Comparison of ENCODE assay signal across 18 cellular contexts in genomic region chr3:42115223-42115622, GRCh38. TPM values are rescaled to one million over a fixed set of nuclear protein-coding genes. Genes with fewer than 3 reads are reported as not detected.
DNase-seq lines count a peak whose midpoint lies in the region; ATAC-seq and TF ChIP-seq lines count a peak whose summit lies in the region.
"Had no signal": no experiment of that assay in that cellular context is flagged by ENCODE, and none has a peak within 500 bp of the region (broad histone marks: within the 10 kb centered on the region; RNA-seq: fewer than 3 reads in every experiment).

No MANE protein-coding gene starts in this region.

- no peak overlapping the region for H4K91ac ChIP-seq in mesenchymal stem cell (ENCODE audit: low read length)

- H3K9ac ChIP-seq in liver (ENCODE audit: low read depth in 1 of 2, low read length in 2 of 2) = no peak overlapping the region
- H3K9ac ChIP-seq in mesenchymal stem cell (ENCODE audit: low read length) = no peak overlapping the region
- H3K9ac ChIP-seq: SK-N-SH had no signal

- H3K4ac ChIP-seq in mesenchymal stem cell (ENCODE audit: low read depth in 1 of 2, low read length in 2 of 2) = no peak overlapping the region

- H3K23ac ChIP-seq in mesenchymal stem cell (ENCODE audit: low read length in 2 of 2) = no peak overlapping the region

- no peak overlapping the region for H2BK120ac ChIP-seq in mesenchymal stem cell (ENCODE audit: low read depth, low read length)

- H3K27ac ChIP-seq in RWPE2 (ENCODE audit: poor library complexity, severe bottlenecking) (no peak overlapping the region), liver (ENCODE audit: low read depth in 1 of 2, low read length in 2 of 2) (peak overlapping the region in 1 of 2 donors; percentile 26), mesenchymal stem cell (ENCODE audit: low read length, poor library complexity, severe bottlenecking) (no peak overlapping the region)
- H3K27ac ChIP-seq: hepatocyte had no signal

- H3K14ac ChIP-seq in mesenchymal stem cell (ENCODE audit: low read length in 2 of 2) = no peak overlapping the region

- H3K4me2 ChIP-seq in mesenchymal stem cell (ENCODE audit: low read length, poor library complexity, severe bottlenecking) = no peak overlapping the region
- H3K4me2 ChIP-seq: hepatocyte, SK-N-SH had no signal

- H3K27ac Mint-ChIP-seq in stimulated activated effector memory CD8-positive, alpha-beta T cell treated with anti-CD3 and anti-CD28 coated beads, Interleukin-12 subunit alpha, Interleukin-12 subunit beta, amount 100 ng/mL, for 72 hours = peak overlapping the region; percentile 61
- H3K27ac Mint-ChIP-seq: CD8-positive, alpha-beta T cell had no signal

- H3K9me3 Mint-ChIP-seq in stimulated activated effector memory CD8-positive, alpha-beta T cell treated with anti-CD3 and anti-CD28 coated beads, Interleukin-12 subunit alpha, Interleukin-12 subunit beta, amount 100 ng/mL, for 72 hours = no peaks in the 10 kb centered on the region
- H3K9me3 Mint-ChIP-seq: CD8-positive, alpha-beta T cell had no signal

- H3K36me3 ChIP-seq in RWPE2 (ENCODE audit: low read depth) = no peaks in the 10 kb centered on the region
- no peaks in the 10 kb centered on the region for H3K36me3 ChIP-seq in liver (ENCODE audit: control insufficient read depth in 4 of 4, insufficient read depth in 3 of 4, low read depth in 1 of 4, low read length in 3 of 4)
- peaks cover 0 to 12% of the 10 kb centered on the region in 2 experiments for H3K36me3 ChIP-seq in mesenchymal stem cell (ENCODE audit: control insufficient read depth in 1 of 2, insufficient read depth in 2 of 2, low read depth in 1 of 2, low read length in 2 of 2)

- H2AFZ ChIP-seq in mesenchymal stem cell (ENCODE audit: low read depth, low read length) = no peak overlapping the region
- H2AFZ ChIP-seq: hepatocyte had no signal

- peaks cover 18% of the 10 kb centered on the region for H3K79me1 ChIP-seq in mesenchymal stem cell (replicated peaks; ENCODE audit: low read length, poor library complexity, severe bottlenecking)

- H3K4me1 ChIP-seq in RWPE2 (ENCODE audit: insufficient read depth, poor library complexity, severe bottlenecking) = peaks cover 25% of the 10 kb centered on the region
- peaks cover 0 to 22% (median 11%) of the 10 kb centered on the region in 4 donors for H3K4me1 ChIP-seq in liver (ENCODE audit: control insufficient read depth in 4 of 4, insufficient read depth in 4 of 4, low read length in 3 of 4)
- H3K4me1 ChIP-seq in mesenchymal stem cell (ENCODE audit: control insufficient read depth, insufficient read depth, low read depth, low read length) = peaks cover 17% of the 10 kb centered on the region

- ATAC-seq in RWPE2 (ENCODE audit: low read depth) (0 out of 3 replicates have a peak, but pooled peaks have one; percentile 6), HG02642 (IDR thresholded peaks at IDR 0.05; ENCODE audit: poor library complexity, unreplicated experiment) (no peak)
- no peak for ATAC-seq in stimulated activated effector memory CD8-positive, alpha-beta T cell treated with anti-CD3 and anti-CD28 coated beads, Interleukin-12 subunit alpha, Interleukin-12 subunit beta, amount 100 ng/mL, for 72 hours
- ATAC-seq: CD8-positive, alpha-beta T cell had no signal

- no peak overlapping the region for H4K8ac ChIP-seq in mesenchymal stem cell (ENCODE audit: low read length)

- no peak for TF ChIP-seq CTCF in RWPE2 (IDR thresholded peaks at IDR 0.05; ENCODE audit: poor library complexity, severe bottlenecking)
- no peak for TF ChIP-seq CTCF in liver (IDR thresholded peaks at IDR 0.05; ENCODE audit: low read depth, low read length, missing input control)

- DNase-seq in RWPE2 (ENCODE audit: low spot score) (no peak), fibroblast of gingiva (ENCODE audit: low read depth) (peak; percentile 47), NCI-H2081 (lab: John Stamatoyannopoulos, UW) (no peak), mesenchymal stem cell (no peak)
- DNase-seq in stimulated activated effector memory CD8-positive, alpha-beta T cell treated with anti-CD3 and anti-CD28 coated beads, Interleukin-12 subunit alpha, Interleukin-12 subunit beta, amount 100 ng/mL, for 72 hours (ENCODE audit: low spot score in 2 of 2) = no peak
- DNase-seq: activated CD4-positive, alpha-beta T cell treated with anti-CD3 and anti-CD28 coated beads, Interleukin-2, amount 50 U/mL, for 48 hours; activated gamma-delta T cell treated with Interleukin-2 at 50 U/mL for 16 hours; CD8-positive, alpha-beta T cell; GDM1; KBM-7; NCI-H1436 treated with DMSO at 0.1 percent for 48 hours; NCI-H524 treated with DMSO at 0.1 percent for 48 hours; occipital lobe; SK-N-SH had no signal

- H3K36me3 Mint-ChIP-seq in stimulated activated effector memory CD8-positive, alpha-beta T cell treated with anti-CD3 and anti-CD28 coated beads, Interleukin-12 subunit alpha, Interleukin-12 subunit beta, amount 100 ng/mL, for 72 hours = no peaks in the 10 kb centered on the region
- H3K36me3 Mint-ChIP-seq: CD8-positive, alpha-beta T cell had no signal

- H2AK5ac ChIP-seq in mesenchymal stem cell (ENCODE audit: low read length, severe bottlenecking) = no peak overlapping the region

- no peak overlapping the region for H3K4me3 Mint-ChIP-seq in stimulated activated effector memory CD8-positive, alpha-beta T cell treated with anti-CD3 and anti-CD28 coated beads, Interleukin-12 subunit alpha, Interleukin-12 subunit beta, amount 100 ng/mL, for 72 hours
- H3K4me3 Mint-ChIP-seq: CD8-positive, alpha-beta T cell had no signal

- no peak overlapping the region for H2BK12ac ChIP-seq in mesenchymal stem cell (ENCODE audit: low read length in 2 of 2)

- H2BK15ac ChIP-seq in mesenchymal stem cell (ENCODE audit: low read depth, poor library complexity, severe bottlenecking) = no peak overlapping the region

- H3K4me1 Mint-ChIP-seq in stimulated activated effector memory CD8-positive, alpha-beta T cell treated with anti-CD3 and anti-CD28 coated beads, Interleukin-12 subunit alpha, Interleukin-12 subunit beta, amount 100 ng/mL, for 72 hours = peaks cover 37% of the 10 kb centered on the region

- no peak for TF ChIP-seq RAD21 in liver (IDR thresholded peaks at IDR 0.05)

- 53% methylated on average over 13 of the region's 13 CpGs for WGBS in liver
- WGBS in mesenchymal stem cell = 73% methylated on average over 12 of the region's 13 CpGs

- H3K27me3 ChIP-seq in RWPE2 (ENCODE audit: insufficient read depth, poor library complexity, severe bottlenecking) (no peaks in the 10 kb centered on the region), liver (ENCODE audit: control insufficient read depth in 4 of 4, insufficient read depth in 4 of 4, low read length in 3 of 4) (no peaks in the 10 kb centered on the region), mesenchymal stem cell (ENCODE audit: control insufficient read depth in 1 of 2, insufficient read depth in 1 of 2, low read length in 2 of 2) (no peaks in the 10 kb centered on the region)
- H3K27me3 ChIP-seq: hepatocyte had no signal

- H3K18ac ChIP-seq in mesenchymal stem cell (ENCODE audit: low read depth in 1 of 2, low read length in 2 of 2) = no peak overlapping the region

- H3K9me3 ChIP-seq in RWPE2 (ENCODE audit: severe bottlenecking) (no peaks in the 10 kb centered on the region), liver (ENCODE audit: control insufficient read depth in 4 of 4, low read length in 3 of 4) (no peaks in the 10 kb centered on the region), mesenchymal stem cell (ENCODE audit: control insufficient read depth, low read length) (no peaks in the 10 kb centered on the region)
- H3K9me3 ChIP-seq: SK-N-SH had no signal

- H3K4me3 ChIP-seq in RWPE2 (ENCODE audit: severe bottlenecking) (no peak overlapping the region), liver (ENCODE audit: low read depth in 1 of 3, low read length in 3 of 3) (no peak overlapping the region), mesenchymal stem cell (ENCODE audit: insufficient read depth in 1 of 2, low read depth in 1 of 2, low read length in 2 of 2) (no peak overlapping the region)
- H3K4me3 ChIP-seq: hepatocyte, lung had no signal

- H2BK5ac ChIP-seq in mesenchymal stem cell (ENCODE audit: low read depth, low read length, poor library complexity, severe bottlenecking) = no peak overlapping the region

TF ChIP-seq in liver, 16 proteins besides CTCF, POLR2A, EP300 and RAD21 (continues in another document):
- peak; percentile 63 for TF ChIP-seq SP1 (IDR thresholded peaks at IDR 0.05)
- no peak for TF ChIP-seq NR2F2 (IDR thresholded peaks at IDR 0.05)
- TF ChIP-seq TAF1 (conservative IDR thresholded peaks at IDR 0.05) = no peak
- TF ChIP-seq FOXA2 (IDR thresholded peaks at IDR 0.05) = no peak
- no peak for TF ChIP-seq ATF3 (IDR thresholded peaks at IDR 0.05)
- no peak for TF ChIP-seq MAX (IDR thresholded peaks at IDR 0.05)
- no peak for TF ChIP-seq FOXA1 (IDR thresholded peaks at IDR 0.05)
- peak in 1 of 2 donors; percentile 40 for TF ChIP-seq JUND (IDR thresholded peaks at IDR 0.05)
- peak; percentile 85 to 89 for TF ChIP-seq RXRA (IDR thresholded peaks at IDR 0.05)
- TF ChIP-seq YY1 (IDR thresholded peaks at IDR 0.05) = peak; percentile 27
- TF ChIP-seq EGR1 (IDR thresholded peaks at IDR 0.05; ENCODE audit: low read depth in 2 of 2) = no peak
- TF ChIP-seq ZBTB33 (IDR thresholded peaks at IDR 0.05) = no peak

RNA-seq across cellular contexts. Expression of gene TRAK1, which starts 24.1 kb away (rescaled TPM):
- 10 to 100 TPM; 12.1 to 21.7 TPM for total RNA-seq in liver
- polyA plus RNA-seq in liver = 1 to 10 TPM; 3.4 to 5.0 TPM
- 15.5 TPM for polyA plus RNA-seq in mesenchymal stem cell (2013, experiment 1 of 2)
- 15.9 TPM for polyA plus RNA-seq in mesenchymal stem cell (2013, experiment 2 of 2)
